ENCODE assay signal across 12 cellular contexts in genomic region chr17:38557395-38557794, GRCh38. TPM values are rescaled to one million over a fixed set of nuclear protein-coding genes. Genes with fewer than 3 reads are reported as not detected.
A peak's percentile ranks its signal among the peaks of the same experiment; 100 is the strongest.
DNase-seq lines count a peak whose midpoint lies in the region; ATAC-seq, FAIRE-seq and TF ChIP-seq lines count a peak whose summit lies in the region.
"Had no signal": no experiment of that assay in that cellular context is flagged by ENCODE, and none has a peak within 500 bp of the region (broad histone marks: within the 10 kb centered on the region; RNA-seq: fewer than 3 reads in every experiment).

No MANE protein-coding gene starts in this region.

- H3K9me3 ChIP-seq in HCT116 (ENCODE audit: control insufficient read depth in 1 of 2, insufficient read depth in 1 of 2, low read depth in 1 of 2, low read length in 2 of 2) = no peaks in the 10 kb centered on the region
- H3K9me3 ChIP-seq: prostate gland had no signal

- no peak overlapping the region for H2AFZ ChIP-seq in HCT116 (ENCODE audit: low read depth, low read length, poor library complexity, severe bottlenecking)

- H3K27me3 Mint-ChIP-seq in WTC11 (ENCODE audit: low read depth) (peaks cover 52% of the 10 kb centered on the region), immature natural killer cell (ENCODE audit: low read depth in 3 of 3) (peaks cover 10 to 16% (median 12%) of the 10 kb centered on the region in 3 donors)

- H3K36me3 Mint-ChIP-seq in WTC11 = no peaks in the 10 kb centered on the region
- H3K36me3 Mint-ChIP-seq in immature natural killer cell = no peaks in the 10 kb centered on the region
- peaks cover 10% of the 10 kb centered on the region for H3K36me3 Mint-ChIP-seq in stimulated activated effector memory CD8-positive, alpha-beta T cell treated with anti-CD3 and anti-CD28 coated beads, Interleukin-12 subunit alpha, Interleukin-12 subunit beta, amount 100 ng/mL, for 72 hours

- TF ChIP-seq RAD21 in HCT116 (IDR thresholded peaks at IDR 0.05; ENCODE audit: low read depth) = no peak

- CTCF ChIA-PET in HCT116 (lab: Charles Lee) (interaction anchor here (0.8 to 4.8 kb wide), 27 partner anchors 8 to 208 kb away, joined by 3 to 146 read pairs (median 5); partner anchors contain the start of gene SRCIN1), WTC11 (lab: Charles Lee) (interaction anchor here (0.5 to 10.6 kb wide), 66 partner anchors 9 to 642 kb away, joined by 3 to 501 read pairs (median 6); partner anchors contain the start of genes CISD3, MLLT6, PSMB3 and SOCS7)

- peak overlapping the region; percentile 25; the same call in 1 of the 2 replicates for H3K27ac ChIP-seq in HCT116 (ENCODE audit: low read depth, low read length)

- no peak for DNase-seq in HCT116 (ENCODE audit: low read depth, low spot score)
- DNase-seq in WTC11 (ENCODE audit: low spot score) = no peak
- DNase-seq in immature natural killer cell = no peak
- DNase-seq in stimulated activated effector memory CD8-positive, alpha-beta T cell treated with anti-CD3 and anti-CD28 coated beads, Interleukin-12 subunit alpha, Interleukin-12 subunit beta, amount 100 ng/mL, for 72 hours (ENCODE audit: low spot score in 2 of 2) = no peak
- no peak for DNase-seq in H54 (ENCODE audit: insufficient read length, low spot score)
- DNase-seq in SHP77 (lab: John Stamatoyannopoulos, UW) = no peak
- no peak for DNase-seq in Kasumi-1 (lab: John Stamatoyannopoulos, UW)
- DNase-seq in NCI-H2171 (lab: John Stamatoyannopoulos, UW) = no peak

- H3K27ac Mint-ChIP-seq in WTC11 (no peak overlapping the region), immature natural killer cell (no peak overlapping the region)
- H3K27ac Mint-ChIP-seq in stimulated activated effector memory CD8-positive, alpha-beta T cell treated with anti-CD3 and anti-CD28 coated beads, Interleukin-12 subunit alpha, Interleukin-12 subunit beta, amount 100 ng/mL, for 72 hours = no peak overlapping the region

- no peak for FAIRE-seq in H54 (lab: Jason Lieb, UNC)
- FAIRE-seq: endothelial cell of umbilical vein, G401.6, islet of Langerhans had no signal

- peak overlapping the region; percentile 28; the same call in 1 of the 2 replicates for H3K4me3 Mint-ChIP-seq in WTC11
- H3K4me3 Mint-ChIP-seq in immature natural killer cell = peak overlapping the region in 4 of 5 donors; percentile 60 to 97 (median 76)
- H3K4me3 Mint-ChIP-seq in stimulated activated effector memory CD8-positive, alpha-beta T cell treated with anti-CD3 and anti-CD28 coated beads, Interleukin-12 subunit alpha, Interleukin-12 subunit beta, amount 100 ng/mL, for 72 hours = peak overlapping the region; percentile 86

- BruUV-seq in HCT116 (replicated peaks; lab: Mats Ljungman, UMichigan) = no TSS peak

- H3K9me3 Mint-ChIP-seq in WTC11 (no peaks in the 10 kb centered on the region), immature natural killer cell (no peaks in the 10 kb centered on the region)
- H3K9me3 Mint-ChIP-seq in stimulated activated effector memory CD8-positive, alpha-beta T cell treated with anti-CD3 and anti-CD28 coated beads, Interleukin-12 subunit alpha, Interleukin-12 subunit beta, amount 100 ng/mL, for 72 hours = no peaks in the 10 kb centered on the region

- no peaks in the 10 kb centered on the region for H3K27me3 ChIP-seq in HCT116 (ENCODE audit: insufficient read depth, low read length)

- TF ChIP-seq CTCF in HCT116 (IDR thresholded peaks at IDR 0.05 in 2 of 3, conservative IDR thresholded peaks at IDR 0.05 in 1 of 3; ENCODE audit: borderline replicate concordance in 1 of 3, insufficient read depth in 1 of 3, low read depth in 2 of 3, low read length in 2 of 3) = no peak
- no peak for TF ChIP-seq CTCF in WTC11 (IDR thresholded peaks at IDR 0.05)

- POLR2A ChIA-PET in HCT116 (lab: Charles Lee) (interaction anchor here (0.7 to 1.7 kb wide), 7 partner anchors 12 to 643 kb away, joined by 3 to 4 read pairs (median 4); partner anchors contain the start of gene RPL19), WTC11 (lab: Charles Lee) (interaction anchor here (0.5 to 2.3 kb wide), 10 partner anchors 15 to 1116 kb away, joined by 3 to 10 read pairs (median 3); partner anchors contain the start of gene SRCIN1)

- no peaks in the 10 kb centered on the region for H4K20me1 ChIP-seq in HCT116 (ENCODE audit: insufficient read depth)

- no peaks in the 10 kb centered on the region for H3K79me2 ChIP-seq in HCT116 (ENCODE audit: insufficient read depth, low read length)

- no peaks in the 10 kb centered on the region for H3K36me3 ChIP-seq in HCT116 (ENCODE audit: control insufficient read depth in 1 of 2, insufficient read depth in 2 of 2, low read length in 2 of 2)
- H3K36me3 ChIP-seq: prostate gland had no signal

- no peak for TF ChIP-seq POLR2A in HCT116 (IDR thresholded peaks at IDR 0.05; ENCODE audit: borderline replicate concordance, extremely low read depth, insufficient read depth, insufficient read length)
- TF ChIP-seq POLR2A in H54 (IDR thresholded peaks at IDR 0.05; ENCODE audit: low read depth, low read length) = no peak

- H3K4me3 ChIP-seq in HCT116 (replicated peaks in 1 of 2; ENCODE audit: low read depth in 1 of 2, low read length in 2 of 2) = peak overlapping the region; percentile 46 to 61

- H3K4me1 ChIP-seq in HCT116 (ENCODE audit: control insufficient read depth in 1 of 2, insufficient read depth in 2 of 2, low read length in 2 of 2) = peaks cover 21 to 42% of the 10 kb centered on the region in 2 experiments

- RAD21 ChIA-PET in HCT116 (lab: Charles Lee; ENCODE audit: low non-redundant PET in 1 of 2, low total read pairs in 2 of 2, uncharacterized antibody in 2 of 2, unreplicated experiment in 2 of 2) = interaction anchor here (1.1 to 2.4 kb wide), 7 partner anchors 25 to 110 kb away, joined by 7 to 21 read pairs (median 9); no protein-coding TSS in a partner anchor

- H3K4me2 ChIP-seq in HCT116 (ENCODE audit: low read length) = peak overlapping the region; percentile 96

- H3K4me1 Mint-ChIP-seq in WTC11 (peaks cover 32% of the 10 kb centered on the region), immature natural killer cell (peaks cover 17 to 23% of the 10 kb centered on the region in 2 donors)
- peaks cover 22% of the 10 kb centered on the region for H3K4me1 Mint-ChIP-seq in stimulated activated effector memory CD8-positive, alpha-beta T cell treated with anti-CD3 and anti-CD28 coated beads, Interleukin-12 subunit alpha, Interleukin-12 subunit beta, amount 100 ng/mL, for 72 hours

- intact Hi-C loops in HCT116 (cut with micrococcal nuclease) = no loop called here

- ATAC-seq in HCT116 (no peak), WTC11 (no peak)
- ATAC-seq in stimulated activated effector memory CD8-positive, alpha-beta T cell treated with anti-CD3 and anti-CD28 coated beads, Interleukin-12 subunit alpha, Interleukin-12 subunit beta, amount 100 ng/mL, for 72 hours = no peak

- peak overlapping the region; percentile 57 for H3K9ac ChIP-seq in HCT116 (ENCODE audit: low read length)

- no peaks in the 10 kb centered on the region for H3K9me2 ChIP-seq in HCT116 (ENCODE audit: insufficient read depth)

TF ChIP-seq in HCT116, 20 proteins besides CTCF, POLR2A, EP300 and RAD21 (continues in another document):
- no peak for TF ChIP-seq TCF7L2 (IDR thresholded peaks at IDR 0.05; ENCODE audit: borderline replicate concordance, extremely low read depth, insufficient read depth, insufficient read length)
- TF ChIP-seq ZNF274 (IDR thresholded peaks at IDR 0.05; ENCODE audit: low read depth, low read length) = no peak
- TF ChIP-seq CBX3 (IDR thresholded peaks at IDR 0.05; ENCODE audit: low read depth) = no peak
- no peak for TF ChIP-seq EGR1 (IDR thresholded peaks at IDR 0.05; ENCODE audit: low read depth)
- TF ChIP-seq EZH2phosphoT487 (IDR thresholded peaks at IDR 0.05; ENCODE audit: borderline replicate concordance) = no peak
- no peak for TF ChIP-seq SRF (IDR thresholded peaks at IDR 0.05; ENCODE audit: low read depth)
- TF ChIP-seq ELF1 (IDR thresholded peaks at IDR 0.05; ENCODE audit: borderline replicate concordance, low read depth) = no peak
- no peak for TF ChIP-seq EZH2 (IDR thresholded peaks at IDR 0.05)

TF ChIP-seq in WTC11, 78 proteins besides CTCF, POLR2A, EP300 and RAD21:
- TF ChIP-seq HMGA2 (CRISPR knock-in tag; IDR thresholded peaks at IDR 0.05) = no peak
- no peak for TF ChIP-seq USF1 (CRISPR knock-in tag; IDR thresholded peaks at IDR 0.05)
- TF ChIP-seq ATF3 (CRISPR knock-in tag; conservative IDR thresholded peaks at IDR 0.05) = no peak
- TF ChIP-seq RELA (CRISPR knock-in tag; IDR thresholded peaks at IDR 0.05; ENCODE audit: borderline replicate concordance) = no peak
- no peak for TF ChIP-seq FOXK1 (CRISPR knock-in tag; IDR thresholded peaks at IDR 0.05)
- no peak for TF ChIP-seq CREB1 (CRISPR knock-in tag; IDR thresholded peaks at IDR 0.05)
- no peak for TF ChIP-seq FOXJ3 (CRISPR knock-in tag; IDR thresholded peaks at IDR 0.05; ENCODE audit: borderline replicate concordance)

RNA-seq across cellular contexts. Expression of gene SRCIN1, which starts 48.4 kb away (rescaled TPM):
- total RNA-seq in HCT116 (2021; ENCODE audit: unreplicated experiment) (10.5 TPM), WTC11 (2021) (10.7 to 17.3 TPM (median 11.1 TPM) in 3 replicates)
- 5.3 and 6.6 TPM in 2 replicates for polyA plus RNA-seq in HCT116 (2012)
- not detected for polyA plus RNA-seq in immature natural killer cell

Comparison
In these comparisons a context has a peak if more than half of its experiments do, and no peak if none do; other contexts are left out.
1. H3K4me3 Mint-ChIP-seq: peak in every context shown above with its lines; median percentile 86 in stimulated activated effector memory CD8-positive, alpha-beta T cell treated with anti-CD3 and anti-CD28 coated beads, Interleukin-12 subunit alpha, Interleukin-12 subunit beta, amount 100 ng/mL, for 72 hours; 76 in immature natural killer cell; 28 in WTC11.